24 cellular contexts compared by ENCODE assay signal in the genomic region with DNA sequence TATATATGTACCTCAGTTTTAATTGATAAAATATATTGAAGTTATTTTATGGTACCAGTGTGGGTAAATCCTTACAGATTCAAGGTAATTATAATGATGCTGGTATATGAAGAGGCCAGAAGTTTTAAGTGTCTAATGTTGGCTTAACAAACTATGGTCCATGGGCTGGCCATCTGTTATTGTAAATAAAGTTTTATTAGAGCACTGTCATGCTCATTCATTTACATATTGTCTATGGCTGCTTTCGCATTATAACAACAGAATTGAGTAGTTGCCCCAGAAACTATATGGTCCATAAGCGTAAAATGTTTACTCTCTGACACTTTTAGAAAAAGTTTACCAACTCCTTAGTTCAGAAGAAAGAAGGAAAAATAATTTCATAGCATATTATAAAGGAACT.
DNase-seq lines count a peak whose midpoint lies in the region; ATAC-seq, FAIRE-seq and TF ChIP-seq lines count a peak whose summit lies in the region.
"Had no signal": no experiment of that assay in that cellular context is flagged by ENCODE, and none has a peak within 500 bp of the region (broad histone marks: within the 10 kb centered on the region; RNA-seq: fewer than 3 reads in every experiment).

No MANE protein-coding gene starts in this region.

- DNase-seq in adrenal gland: no peak
- DNase-seq in GM12878 (ENCODE audit: low read depth, low spot score): no peak
- no peak for DNase-seq in memory B cell (ENCODE audit: low spot score in 2 of 2)
- DNase-seq in effector memory CD4-positive, alpha-beta T cell: no peak
- no peak for DNase-seq in stimulated activated naive CD8-positive, alpha-beta T cell treated with anti-CD3 and anti-CD28 coated beads, Interleukin-15, Interleukin-2, amounts not matched to agents 100 U/mL and 50 U/mL, for 24 hours
- DNase-seq: 8988T; ACHN; BE2C; C1 segment of cervical spinal cord; CD4-positive, alpha-beta memory T cell; CD4-positive, CD25-positive, alpha-beta regulatory T cell; CD8-positive, alpha-beta memory T cell; COR-L47; DMS 273 treated with DMSO at 0.1 percent for 48 hours; DMS153; DMS53; DMS79; DND-41; EL; GDM1 had no signal

- WGBS in adrenal gland, 4 donors: 98 to 99% (median 98%) methylated on average over 2 of the region's 2 CpGs
- 100% methylated on average over 2 of the region's 2 CpGs for WGBS in GM12878 (ENCODE audit: insufficient coverage, insufficient replicate concordance, low lambda C conversion rate, missing lambda C conversion rate)

- H3K4me2 ChIP-seq in GM12878 (ENCODE audit: control insufficient read depth, insufficient read depth): no peak overlapping the region
- H3K4me2 ChIP-seq: BLaER1 had no signal

- peaks cover 45% of the 10 kb centered on the region for H3K79me2 ChIP-seq in GM12878 (ENCODE audit: control insufficient read depth, insufficient read depth, low read length)

- no peak overlapping the region for H3K4me3 Mint-ChIP-seq in memory B cell
- H3K4me3 Mint-ChIP-seq: CD14-positive monocyte; CD4-positive, alpha-beta memory T cell; CD4-positive, CD25-positive, alpha-beta regulatory T cell; CD8-positive, alpha-beta memory T cell had no signal

- peaks cover 37% of the 10 kb centered on the region for H3K36me3 Mint-ChIP-seq in memory B cell

- no peaks in the 10 kb centered on the region for H3K27me3 Mint-ChIP-seq in memory B cell
- H3K27me3 Mint-ChIP-seq: CD4-positive, alpha-beta memory T cell; CD4-positive, CD25-positive, alpha-beta regulatory T cell; CD8-positive, alpha-beta memory T cell had no signal

- BruUV-seq in GM12878 (replicated peaks; lab: Mats Ljungman, UMichigan): no TSS peak

- TF ChIP-seq EP300 in GM12878 (IDR thresholded peaks at IDR 0.05; ENCODE audit: borderline replicate concordance in 1 of 2, control insufficient read depth in 1 of 2, low read depth in 2 of 2, low read length in 2 of 2): no peak

- ATAC-seq in GM12878 (no peak), memory B cell (ENCODE audit: low read depth) (no peak)
- no peak for ATAC-seq in stimulated activated naive CD8-positive, alpha-beta T cell treated with anti-CD3 and anti-CD28 coated beads, Interleukin-15, Interleukin-2, amounts not matched to agents 100 U/mL and 50 U/mL, for 24 hours

- no peak overlapping the region for H3K4me3 ChIP-seq in adrenal gland
- H3K4me3 ChIP-seq in GM12878: no peak overlapping the region
- no peak overlapping the region for H3K4me3 ChIP-seq in effector memory CD4-positive, alpha-beta T cell (ENCODE audit: insufficient read depth, low read depth, low read length, poor library complexity, severe bottlenecking)
- H3K4me3 ChIP-seq: BLaER1 had no signal

- intact Hi-C loops in adrenal gland (cut with DNase I) (no loop called here), GM12878 (cut with micrococcal nuclease; ENCODE audit: unreplicated experiment) (loop anchor here (5.0 kb wide), 1 partner anchor 66 kb away; a partner anchor contains a TSS)

- TF ChIP-seq POLR2A in adrenal gland (IDR thresholded peaks at IDR 0.05) (no peak), GM12878 (IDR thresholded peaks at IDR 0.05; ENCODE audit: low read depth, low read length) (no peak)

- CTCF ChIA-PET in GM12878 (lab: Yijun Ruan, JAX): interaction anchor here (0.8 kb wide), 1 partner anchor 31 kb away, joined by 3 read pairs; no protein-coding TSS in a partner anchor

- H3K27ac ChIP-seq in adrenal gland (peak overlapping the region in 4 of 5 donors; percentile 37 to 75 (median 64)), GM12878 (ENCODE audit: control insufficient read depth, insufficient read depth) (no peak overlapping the region)
- no peak overlapping the region for H3K27ac ChIP-seq in effector memory CD4-positive, alpha-beta T cell (ENCODE audit: insufficient read depth, low read length, poor library complexity, severe bottlenecking)
- H3K27ac ChIP-seq: BLaER1 had no signal

- H4K20me1 ChIP-seq in GM12878 (ENCODE audit: control insufficient read depth, insufficient read depth): no peaks in the 10 kb centered on the region

- H3K9ac ChIP-seq in GM12878 (ENCODE audit: control insufficient read depth, insufficient read depth, low read length): no peak overlapping the region
- H3K9ac ChIP-seq: BLaER1 had no signal

- no peak overlapping the region for H2AFZ ChIP-seq in GM12878 (ENCODE audit: control insufficient read depth, low read depth, low read length)

- POLR2A ChIA-PET in GM12878 (lab: Charles Lee): no interaction called here

- H3K4me1 ChIP-seq in adrenal gland (replicated peaks in 1 of 2) (peaks cover 31 to 57% of the 10 kb centered on the region in 2 donors), GM12878 (ENCODE audit: control insufficient read depth, insufficient read depth, low read length) (peaks cover 13% of the 10 kb centered on the region)
- H3K4me1 ChIP-seq in effector memory CD4-positive, alpha-beta T cell (ENCODE audit: control insufficient read depth, insufficient read depth, low read length, poor library complexity, severe bottlenecking): no peaks in the 10 kb centered on the region
- H3K4me1 ChIP-seq: BE2C had no signal

- H3K9me3 ChIP-seq in adrenal gland (replicated peaks in 1 of 3) (no peaks in the 10 kb centered on the region), GM12878 (replicated peaks; ENCODE audit: control insufficient read depth, insufficient read depth, low read length) (peaks cover 23% of the 10 kb centered on the region)
- no peaks in the 10 kb centered on the region for H3K9me3 ChIP-seq in effector memory CD4-positive, alpha-beta T cell (ENCODE audit: control insufficient read depth, low read length)
- H3K9me3 ChIP-seq: BE2C had no signal

- TF ChIP-seq RAD21 in GM12878 (IDR thresholded peaks at IDR 0.05; ENCODE audit: insufficient read depth, low read depth, low read length): no peak

- in situ Hi-C loops in GM12878 (cut with MboI): no loop called here

- no peak for FAIRE-seq in GM12878 (lab: Jason Lieb, UNC)
- FAIRE-seq: GM12891, GM19239 had no signal

- H3K27me3 ChIP-seq in adrenal gland (no peaks in the 10 kb centered on the region), GM12878 (replicated peaks in 1 of 2; ENCODE audit: control insufficient read depth in 2 of 2, insufficient read depth in 2 of 2, low read length in 1 of 2) (no peaks in the 10 kb centered on the region)
- no peaks in the 10 kb centered on the region for H3K27me3 ChIP-seq in effector memory CD4-positive, alpha-beta T cell (replicated peaks; ENCODE audit: control insufficient read depth, insufficient read depth, low read length, poor library complexity, severe bottlenecking)
- H3K27me3 ChIP-seq: BE2C, BLaER1 had no signal

- RAD21 ChIA-PET in GM12878 (lab: Charles Lee; ENCODE audit: unreplicated experiment): no interaction called here

- peaks cover 6% of the 10 kb centered on the region for H3K9me3 Mint-ChIP-seq in memory B cell

- H3K27ac Mint-ChIP-seq in memory B cell: peak overlapping the region; percentile 36
- H3K27ac Mint-ChIP-seq: CD4-positive, alpha-beta memory T cell; CD4-positive, CD25-positive, alpha-beta regulatory T cell; CD8-positive, alpha-beta memory T cell had no signal

- TF ChIP-seq CTCF in adrenal gland (IDR thresholded peaks at IDR 0.05) (no peak), GM12878 (IDR thresholded peaks at IDR 0.05 in 2 of 3, conservative IDR thresholded peaks at IDR 0.05 in 1 of 3; ENCODE audit: control insufficient read depth in 2 of 3, extremely low read depth in 1 of 3, insufficient read depth in 1 of 3, low read depth in 3 of 3, low read length in 3 of 3) (no peak)

- H3K4me1 Mint-ChIP-seq in memory B cell: peaks cover 55% of the 10 kb centered on the region

- SMC1A ChIA-PET in GM12878 (lab: Charles Lee; ENCODE audit: uncharacterized antibody, unreplicated experiment): interaction anchor here (1.1 to 1.5 kb wide), 3 partner anchors 8 to 122 kb away, joined by 3 to 9 read pairs (median 4); no protein-coding TSS in a partner anchor

- H3K36me3 ChIP-seq in adrenal gland (replicated peaks in 1 of 2): no peaks in the 10 kb centered on the region
- peaks cover 0 to 12% of the 10 kb centered on the region in 2 experiments; a peak in 3 of 4 replicates for H3K36me3 ChIP-seq in GM12878 (ENCODE audit: control insufficient read depth in 2 of 2, insufficient read depth in 2 of 2, low read length in 1 of 2)
- peaks cover 8% of the 10 kb centered on the region for H3K36me3 ChIP-seq in effector memory CD4-positive, alpha-beta T cell (ENCODE audit: control insufficient read depth, insufficient read depth, low read length)

TF ChIP-seq in GM12878, 131 proteins besides CTCF, POLR2A, EP300 and RAD21 (continues in another document):
- TF ChIP-seq, protein P1, sequence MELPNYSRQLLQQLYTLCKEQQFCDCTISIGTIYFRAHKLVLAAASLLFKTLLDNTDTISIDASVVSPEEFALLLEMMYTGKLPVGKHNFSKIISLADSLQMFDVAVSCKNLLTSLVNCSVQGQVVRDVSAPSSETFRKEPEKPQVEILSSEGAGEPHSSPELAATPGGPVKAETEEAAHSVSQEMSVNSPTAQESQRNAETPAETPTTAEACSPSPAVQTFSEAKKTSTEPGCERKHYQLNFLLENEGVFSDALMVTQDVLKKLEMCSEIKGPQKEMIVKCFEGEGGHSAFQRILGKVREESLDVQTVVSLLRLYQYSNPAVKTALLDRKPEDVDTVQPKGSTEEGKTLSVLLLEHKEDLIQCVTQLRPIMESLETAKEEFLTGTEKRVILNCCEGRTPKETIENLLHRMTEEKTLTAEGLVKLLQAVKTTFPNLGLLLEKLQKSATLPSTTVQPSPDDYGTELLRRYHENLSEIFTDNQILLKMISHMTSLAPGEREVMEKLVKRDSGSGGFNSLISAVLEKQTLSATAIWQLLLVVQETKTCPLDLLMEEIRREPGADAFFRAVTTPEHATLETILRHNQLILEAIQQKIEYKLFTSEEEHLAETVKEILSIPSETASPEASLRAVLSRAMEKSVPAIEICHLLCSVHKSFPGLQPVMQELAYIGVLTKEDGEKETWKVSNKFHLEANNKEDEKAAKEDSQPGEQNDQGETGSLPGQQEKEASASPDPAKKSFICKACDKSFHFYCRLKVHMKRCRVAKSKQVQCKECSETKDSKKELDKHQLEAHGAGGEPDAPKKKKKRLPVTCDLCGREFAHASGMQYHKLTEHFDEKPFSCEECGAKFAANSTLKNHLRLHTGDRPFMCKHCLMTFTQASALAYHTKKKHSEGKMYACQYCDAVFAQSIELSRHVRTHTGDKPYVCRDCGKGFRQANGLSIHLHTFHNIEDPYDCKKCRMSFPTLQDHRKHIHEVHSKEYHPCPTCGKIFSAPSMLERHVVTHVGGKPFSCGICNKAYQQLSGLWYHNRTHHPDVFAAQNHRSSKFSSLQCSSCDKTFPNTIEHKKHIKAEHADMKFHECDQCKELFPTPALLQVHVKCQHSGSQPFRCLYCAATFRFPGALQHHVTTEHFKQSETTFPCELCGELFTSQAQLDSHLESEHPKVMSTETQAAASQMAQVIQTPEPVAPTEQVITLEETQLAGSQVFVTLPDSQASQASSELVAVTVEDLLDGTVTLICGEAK (IDR thresholded peaks at IDR 0.05; ENCODE audit: borderline replicate concordance): peak; percentile 61; the same call in 1 of the 2 replicates
- no peak for TF ChIP-seq SMAD5 (IDR thresholded peaks at IDR 0.05; ENCODE audit: low read depth)

Comparison
In these comparisons a context has a peak if more than half of its experiments do, and no peak if none do; other contexts are left out.
1. H3K27ac ChIP-seq: peak in adrenal gland (4 of 5); none in GM12878 (single experiment) and effector memory CD4-positive, alpha-beta T cell (single experiment).